Comparison of ENCODE assay signal across 1 cellular context in the genomic region with DNA sequence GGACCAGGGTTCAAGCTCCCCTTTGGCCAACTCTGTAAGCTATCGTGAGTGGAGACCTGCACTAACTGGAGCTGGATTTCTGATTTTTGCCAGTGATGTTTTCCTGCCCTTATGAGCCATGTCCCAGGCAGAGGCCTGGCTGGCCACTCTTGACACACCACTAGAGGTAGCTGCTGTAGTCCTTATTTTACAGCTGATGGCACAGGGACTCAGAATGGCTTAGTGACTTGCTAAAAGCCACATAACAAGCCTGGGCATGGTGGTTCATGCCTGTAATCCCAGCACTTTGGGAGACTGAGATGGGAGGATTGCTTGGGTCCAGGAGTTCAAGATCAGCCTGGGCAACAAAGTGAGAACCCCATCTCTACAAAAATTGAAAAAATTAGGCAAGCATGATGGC.
TF ChIP-seq lines count a peak whose summit lies in the region.

No MANE protein-coding gene starts in this region.

TF ChIP-seq in GM23338, 12 proteins besides CTCF, POLR2A, EP300 and RAD21 (continued from another document):
- TF ChIP-seq, protein P1, sequence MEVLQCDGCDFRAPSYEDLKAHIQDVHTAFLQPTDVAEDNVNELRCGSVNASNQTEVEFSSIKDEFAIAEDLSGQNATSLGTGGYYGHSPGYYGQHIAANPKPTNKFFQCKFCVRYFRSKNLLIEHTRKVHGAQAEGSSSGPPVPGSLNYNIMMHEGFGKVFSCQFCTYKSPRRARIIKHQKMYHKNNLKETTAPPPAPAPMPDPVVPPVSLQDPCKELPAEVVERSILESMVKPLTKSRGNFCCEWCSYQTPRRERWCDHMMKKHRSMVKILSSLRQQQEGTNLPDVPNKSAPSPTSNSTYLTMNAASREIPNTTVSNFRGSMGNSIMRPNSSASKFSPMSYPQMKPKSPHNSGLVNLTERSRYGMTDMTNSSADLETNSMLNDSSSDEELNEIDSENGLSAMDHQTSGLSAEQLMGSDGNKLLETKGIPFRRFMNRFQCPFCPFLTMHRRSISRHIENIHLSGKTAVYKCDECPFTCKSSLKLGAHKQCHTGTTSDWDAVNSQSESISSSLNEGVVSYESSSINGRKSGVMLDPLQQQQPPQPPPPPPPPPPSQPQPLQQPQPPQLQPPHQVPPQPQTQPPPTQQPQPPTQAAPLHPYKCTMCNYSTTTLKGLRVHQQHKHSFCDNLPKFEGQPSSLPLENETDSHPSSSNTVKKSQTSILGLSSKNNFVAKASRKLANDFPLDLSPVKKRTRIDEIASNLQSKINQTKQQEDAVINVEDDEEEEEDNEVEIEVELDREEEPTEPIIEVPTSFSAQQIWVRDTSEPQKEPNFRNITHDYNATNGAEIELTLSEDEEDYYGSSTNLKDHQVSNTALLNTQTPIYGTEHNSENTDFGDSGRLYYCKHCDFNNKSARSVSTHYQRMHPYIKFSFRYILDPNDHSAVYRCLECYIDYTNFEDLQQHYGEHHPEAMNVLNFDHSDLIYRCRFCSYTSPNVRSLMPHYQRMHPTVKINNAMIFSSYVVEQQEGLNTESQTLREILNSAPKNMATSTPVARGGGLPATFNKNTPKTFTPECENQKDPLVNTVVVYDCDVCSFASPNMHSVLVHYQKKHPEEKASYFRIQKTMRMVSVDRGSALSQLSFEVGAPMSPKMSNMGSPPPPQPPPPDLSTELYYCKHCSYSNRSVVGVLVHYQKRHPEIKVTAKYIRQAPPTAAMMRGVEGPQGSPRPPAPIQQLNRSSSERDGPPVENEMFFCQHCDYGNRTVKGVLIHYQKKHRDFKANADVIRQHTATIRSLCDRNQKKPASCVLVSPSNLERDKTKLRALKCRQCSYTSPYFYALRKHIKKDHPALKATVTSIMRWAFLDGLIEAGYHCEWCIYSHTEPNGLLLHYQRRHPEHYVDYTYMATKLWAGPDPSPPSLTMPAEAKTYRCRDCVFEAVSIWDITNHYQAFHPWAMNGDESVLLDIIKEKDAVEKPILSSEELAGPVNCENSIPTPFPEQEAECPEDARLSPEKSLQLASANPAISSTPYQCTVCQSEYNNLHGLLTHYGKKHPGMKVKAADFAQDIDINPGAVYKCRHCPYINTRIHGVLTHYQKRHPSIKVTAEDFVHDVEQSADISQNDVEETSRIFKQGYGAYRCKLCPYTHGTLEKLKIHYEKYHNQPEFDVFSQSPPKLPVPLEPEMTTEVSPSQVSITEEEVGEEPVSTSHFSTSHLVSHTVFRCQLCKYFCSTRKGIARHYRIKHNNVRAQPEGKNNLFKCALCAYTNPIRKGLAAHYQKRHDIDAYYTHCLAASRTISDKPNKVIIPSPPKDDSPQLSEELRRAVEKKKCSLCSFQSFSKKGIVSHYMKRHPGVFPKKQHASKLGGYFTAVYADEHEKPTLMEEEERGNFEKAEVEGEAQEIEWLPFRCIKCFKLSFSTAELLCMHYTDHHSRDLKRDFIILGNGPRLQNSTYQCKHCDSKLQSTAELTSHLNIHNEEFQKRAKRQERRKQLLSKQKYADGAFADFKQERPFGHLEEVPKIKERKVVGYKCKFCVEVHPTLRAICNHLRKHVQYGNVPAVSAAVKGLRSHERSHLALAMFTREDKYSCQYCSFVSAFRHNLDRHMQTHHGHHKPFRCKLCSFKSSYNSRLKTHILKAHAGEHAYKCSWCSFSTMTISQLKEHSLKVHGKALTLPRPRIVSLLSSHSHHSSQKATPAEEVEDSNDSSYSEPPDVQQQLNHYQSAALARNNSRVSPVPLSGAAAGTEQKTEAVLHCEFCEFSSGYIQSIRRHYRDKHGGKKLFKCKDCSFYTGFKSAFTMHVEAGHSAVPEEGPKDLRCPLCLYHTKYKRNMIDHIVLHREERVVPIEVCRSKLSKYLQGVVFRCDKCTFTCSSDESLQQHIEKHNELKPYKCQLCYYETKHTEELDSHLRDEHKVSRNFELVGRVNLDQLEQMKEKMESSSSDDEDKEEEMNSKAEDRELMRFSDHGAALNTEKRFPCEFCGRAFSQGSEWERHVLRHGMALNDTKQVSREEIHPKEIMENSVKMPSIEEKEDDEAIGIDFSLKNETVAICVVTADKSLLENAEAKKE (CRISPR knock-in tag; IDR thresholded peaks at IDR 0.05) = no peak
- TF ChIP-seq JUNB (IDR thresholded peaks at IDR 0.05; ENCODE audit: unreplicated experiment) = no peak
